9 cellular contexts compared by ENCODE assay signal in genomic region chr18:57004366-57005121, GRCh38.
DNase-seq lines count a peak whose midpoint lies in the region; ATAC-seq and TF ChIP-seq lines count a peak whose summit lies in the region.
"Had no signal": no experiment of that assay in that cellular context is flagged by ENCODE, and none has a peak within 500 bp of the region (broad histone marks: within the 10 kb centered on the region; RNA-seq: fewer than 3 reads in every experiment).

No MANE protein-coding gene starts in this region.

- ATAC-seq in GM21717 (IDR thresholded peaks at IDR 0.05; ENCODE audit: unreplicated experiment), result peak; percentile 96

- H3K36me3 ChIP-seq in ascending aorta, result no peaks in the 10 kb centered on the region
- no peaks in the 10 kb centered on the region for H3K36me3 ChIP-seq in HAP-1 (replicated peaks)
- H3K36me3 ChIP-seq: BLaER1 had no signal

- H3K4me3 ChIP-seq in ascending aorta (no peak overlapping the region), HAP-1 (no peak overlapping the region)
- H3K4me3 ChIP-seq: BLaER1 had no signal

- intact Hi-C loops in ascending aorta (cut with DNase I), result no loop called here

- H3K9me3 ChIP-seq in ascending aorta, result no peaks in the 10 kb centered on the region
- no peaks in the 10 kb centered on the region for H3K9me3 ChIP-seq in HAP-1
- H3K9me3 ChIP-seq: BLaER1 had no signal

- in situ Hi-C loops in HAP-1 (cut with MboI; ENCODE audit: low sequenced_read_pairs), result no loop called here

- H3K4me1 ChIP-seq in ascending aorta, result peaks cover 0 to 8% of the 10 kb centered on the region in 2 donors
- no peaks in the 10 kb centered on the region for H3K4me1 ChIP-seq in HAP-1

- TF ChIP-seq EP300 in Ishikawa (IDR thresholded peaks at IDR 0.05; ENCODE audit: borderline replicate concordance), result peak; percentile 57; the same call in 1 of the 2 replicates

- no peak for TF ChIP-seq CTCF in ascending aorta (IDR thresholded peaks at IDR 0.05)

- TF ChIP-seq RAD21 in Ishikawa (IDR thresholded peaks at IDR 0.05; ENCODE audit: low read depth), result no peak

- DNase-seq in NCI-H2107 treated with DMSO at 0.1 percent for 48 hours (lab: John Stamatoyannopoulos, UW; ENCODE audit: unreplicated experiment) (peak; percentile 92), NCI-H2107 (lab: John Stamatoyannopoulos, UW) (no peak), ascending aorta (ENCODE audit: low spot score in 2 of 2) (no peak), non-pigmented ciliary epithelial cell (ENCODE audit: low read depth) (peak; percentile 37), HAP-1 (ENCODE audit: low spot score in 2 of 2) (no peak), hippocampal formation (lab: John Stamatoyannopoulos, UW) (no peak)

- peak overlapping the region; percentile 37 to 50 for H3K27ac ChIP-seq in ascending aorta
- H3K27ac ChIP-seq: BLaER1 had no signal

- H3K27me3 ChIP-seq in ascending aorta, result no peaks in the 10 kb centered on the region
- H3K27me3 ChIP-seq in HAP-1 (ENCODE audit: low read depth), result no peaks in the 10 kb centered on the region
- H3K27me3 ChIP-seq: BLaER1 had no signal

TF ChIP-seq in Ishikawa, 13 proteins besides CTCF, POLR2A, EP300 and RAD21:
- TF ChIP-seq CREB1 (IDR thresholded peaks at IDR 0.05; ENCODE audit: low read depth) (no peak), TAF1 (IDR thresholded peaks at IDR 0.05; ENCODE audit: low read depth) (no peak), EGR1 (IDR thresholded peaks at IDR 0.05) (no peak), FOXM1 (IDR thresholded peaks at IDR 0.05; ENCODE audit: borderline replicate concordance, low read depth) (peak; percentile 34; the same call in 1 of the 2 replicates), YY1 (IDR thresholded peaks at IDR 0.05; ENCODE audit: low read depth) (no peak), CEBPB (IDR thresholded peaks at IDR 0.05) (no peak), ZBTB7A (IDR thresholded peaks at IDR 0.05; ENCODE audit: low read depth) (no peak), REST (IDR thresholded peaks at IDR 0.05; ENCODE audit: low read depth) (no peak), TCF12 (IDR thresholded peaks at IDR 0.05; ENCODE audit: low read depth) (peak; percentile 73), NFIC (IDR thresholded peaks at IDR 0.05) (peak; percentile 78), TEAD4 (IDR thresholded peaks at IDR 0.05) (peak; percentile 57)
- TF ChIP-seq, protein P1, sequence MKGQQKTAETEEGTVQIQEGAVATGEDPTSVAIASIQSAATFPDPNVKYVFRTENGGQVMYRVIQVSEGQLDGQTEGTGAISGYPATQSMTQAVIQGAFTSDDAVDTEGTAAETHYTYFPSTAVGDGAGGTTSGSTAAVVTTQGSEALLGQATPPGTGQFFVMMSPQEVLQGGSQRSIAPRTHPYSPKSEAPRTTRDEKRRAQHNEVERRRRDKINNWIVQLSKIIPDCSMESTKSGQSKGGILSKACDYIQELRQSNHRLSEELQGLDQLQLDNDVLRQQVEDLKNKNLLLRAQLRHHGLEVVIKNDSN (IDR thresholded peaks at IDR 0.05), result no peak
- TF ChIP-seq, protein P2, sequence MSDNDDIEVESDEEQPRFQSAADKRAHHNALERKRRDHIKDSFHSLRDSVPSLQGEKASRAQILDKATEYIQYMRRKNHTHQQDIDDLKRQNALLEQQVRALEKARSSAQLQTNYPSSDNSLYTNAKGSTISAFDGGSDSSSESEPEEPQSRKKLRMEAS (IDR thresholded peaks at IDR 0.05), result no peak
TF ChIP-seq in Ishikawa: peak in this region for 4.

Comparison
In these comparisons a context has a peak if more than half of its experiments do, and no peak if none do; other contexts are left out.
1. DNase-seq: peak in NCI-H2107 treated with DMSO at 0.1 percent for 48 hours (single experiment) and non-pigmented ciliary epithelial cell (single experiment); none in NCI-H2107 (single experiment), ascending aorta (0 of 2), HAP-1 (0 of 2) and hippocampal formation (0 of 2).